ENCODE assay signal across 24 cellular contexts in genomic region chr2:40087434-40087833, GRCh38.
DNase-seq lines count a peak whose midpoint lies in the region; ATAC-seq and TF ChIP-seq lines count a peak whose summit lies in the region.
"Had no signal": no experiment of that assay in that cellular context is flagged by ENCODE, and none has a peak within 500 bp of the region (broad histone marks: within the 10 kb centered on the region; RNA-seq: fewer than 3 reads in every experiment).

No MANE protein-coding gene starts in this region.

- CTCF ChIA-PET in GM10248 (lab: Yijun Ruan, JAX) = interaction anchor here (1.3 kb wide), 1 partner anchor 19 kb away, joined by 3 read pairs; no protein-coding TSS in a partner anchor

- no peaks in the 10 kb centered on the region for H3K9me3 Mint-ChIP-seq in GM23338
- H3K9me3 Mint-ChIP-seq in activated T-helper 1 cell treated with anti-CD3 and anti-CD28 coated beads, Interleukin-12 subunit alpha, Interleukin-12 subunit beta, Interleukin-2, Interleukin-4 antibody, amounts not matched to agents 30 ng/mL and 10 ng/mL and 1 ng/mL, durations not matched to agents 14 hours and 24 hours and 36 hours = no peaks in the 10 kb centered on the region
- H3K9me3 Mint-ChIP-seq: activated naive CD4-positive, alpha-beta T cell treated with anti-CD3 and anti-CD28 coated beads, Interleukin-2, amount 10 ng/mL, durations not matched to agents 7 days and 5 days had no signal

- ATAC-seq in GM23338 (no peak), GM21825 (IDR thresholded peaks at IDR 0.05; ENCODE audit: unreplicated experiment) (no peak), GM21526 (IDR thresholded peaks at IDR 0.05; ENCODE audit: low FRiP score, unreplicated experiment) (no peak)
- ATAC-seq: natural killer cell; stimulated activated naive B cell treated with anti-CD40 and anti-IgM and Interleukin-4, amounts not matched to agents 10 μg/mL and 1 μg/mL and 100 μg/mL, for 72 hours had no signal

- H3K27me3 ChIP-seq in GM23338 (ENCODE audit: insufficient read depth) = no peaks in the 10 kb centered on the region
- no peaks in the 10 kb centered on the region for H3K27me3 ChIP-seq in left ventricle myocardium inferior (ENCODE audit: low read depth)
- H3K27me3 ChIP-seq: cardiac muscle cell had no signal

- no peak for TF ChIP-seq CTCF in GM23338 (conservative IDR thresholded peaks at IDR 0.05; ENCODE audit: low read depth in 2 of 2)
- no peak for TF ChIP-seq CTCF in left ventricle myocardium inferior (IDR thresholded peaks at IDR 0.05; ENCODE audit: borderline replicate concordance)
- no peak for TF ChIP-seq CTCF in GM10248 (IDR thresholded peaks at IDR 0.05; ENCODE audit: control extremely low read depth, extremely low read depth, low read depth, missing control alignments)

- no peak overlapping the region for H3K27ac Mint-ChIP-seq in GM23338
- peak overlapping the region; percentile 38 for H3K27ac Mint-ChIP-seq in activated T-helper 1 cell treated with anti-CD3 and anti-CD28 coated beads, Interleukin-12 subunit alpha, Interleukin-12 subunit beta, Interleukin-2, Interleukin-4 antibody, amounts not matched to agents 30 ng/mL and 10 ng/mL and 1 ng/mL, durations not matched to agents 14 hours and 24 hours and 36 hours
- H3K27ac Mint-ChIP-seq: activated naive CD4-positive, alpha-beta T cell treated with anti-CD3 and anti-CD28 coated beads, Interleukin-2, amount 10 ng/mL, durations not matched to agents 7 days and 5 days; mesothelial cell of epicardium; natural killer cell; stimulated activated naive B cell treated with anti-CD40 and anti-IgM and Interleukin-4, amounts not matched to agents 10 μg/mL and 1 μg/mL and 100 μg/mL, for 72 hours; T-helper 2 cell treated with Interferon-gamma antibody and Interleukin-4, amounts not matched to agents 5 μg/mL and 100 μg/mL, for 36 hours had no signal

- peak overlapping the region; percentile 69; the same call in 1 of the 2 replicates for H2AFZ ChIP-seq in GM23338

- no peaks in the 10 kb centered on the region for H3K4me1 Mint-ChIP-seq in GM23338
- H3K4me1 Mint-ChIP-seq in activated T-helper 1 cell treated with anti-CD3 and anti-CD28 coated beads, Interleukin-12 subunit alpha, Interleukin-12 subunit beta, Interleukin-2, Interleukin-4 antibody, amounts not matched to agents 30 ng/mL and 10 ng/mL and 1 ng/mL, durations not matched to agents 14 hours and 24 hours and 36 hours (ENCODE audit: low read depth) = no peaks in the 10 kb centered on the region
- H3K4me1 Mint-ChIP-seq: activated naive CD4-positive, alpha-beta T cell treated with anti-CD3 and anti-CD28 coated beads, Interleukin-2, amount 10 ng/mL, durations not matched to agents 7 days and 5 days; natural killer cell had no signal

- H3K9me2 ChIP-seq in GM23338 (ENCODE audit: insufficient read depth) = peaks cover 5% of the 10 kb centered on the region

- DNase-seq in AG08395 (ENCODE audit: low spot score) (peak; percentile 31), GM23338 (ENCODE audit: low spot score) (no peak), left ventricle myocardium inferior (no peak), GM10248 (ENCODE audit: extremely low spot score) (no peak), NCI-H1436 treated with DMSO at 0.1 percent for 48 hours (lab: John Stamatoyannopoulos, UW) (no peak)
- no peak for DNase-seq in activated T-helper 1 cell treated with anti-CD3 and anti-CD28 coated beads, Interleukin-12 subunit alpha, Interleukin-12 subunit beta, Interleukin-2, Interleukin-4 antibody, amounts not matched to agents 30 ng/mL and 10 ng/mL and 1 ng/mL, durations not matched to agents 14 hours and 24 hours and 36 hours (ENCODE audit: low spot score)
- DNase-seq: activated CD4-positive, alpha-beta T cell treated with anti-CD3 and anti-CD28 coated beads, Interleukin-2, amount 50 U/mL, for 1 hour; activated naive CD4-positive, alpha-beta T cell treated with anti-CD3 and anti-CD28 coated beads, Interleukin-2, amount 10 ng/mL, durations not matched to agents 7 days and 5 days; amygdala; EL; head of caudate nucleus; natural killer cell; NCI-H1694; stimulated activated CD4-positive, alpha-beta T cell treated with anti-CD3 and anti-CD28 coated beads, Interleukin-4, amount 100 ng/mL, for 1 hour; stimulated activated naive B cell treated with anti-CD40 and anti-IgM and Interleukin-4, amounts not matched to agents 10 μg/mL and 1 μg/mL and 100 μg/mL, for 72 hours had no signal

- no peaks in the 10 kb centered on the region; the same call in 2 of the 3 replicates for H3K36me3 Mint-ChIP-seq in GM23338 (ENCODE audit: low read depth)
- no peaks in the 10 kb centered on the region for H3K36me3 Mint-ChIP-seq in activated T-helper 1 cell treated with anti-CD3 and anti-CD28 coated beads, Interleukin-12 subunit alpha, Interleukin-12 subunit beta, Interleukin-2, Interleukin-4 antibody, amounts not matched to agents 30 ng/mL and 10 ng/mL and 1 ng/mL, durations not matched to agents 14 hours and 24 hours and 36 hours (ENCODE audit: low read depth)
- H3K36me3 Mint-ChIP-seq: activated naive CD4-positive, alpha-beta T cell treated with anti-CD3 and anti-CD28 coated beads, Interleukin-2, amount 10 ng/mL, durations not matched to agents 7 days and 5 days; natural killer cell; stimulated activated naive B cell treated with anti-CD40 and anti-IgM and Interleukin-4, amounts not matched to agents 10 μg/mL and 1 μg/mL and 100 μg/mL, for 72 hours had no signal

- no peaks in the 10 kb centered on the region for H3K36me3 ChIP-seq in GM23338 (ENCODE audit: insufficient read depth)
- no peaks in the 10 kb centered on the region for H3K36me3 ChIP-seq in left ventricle myocardium inferior
- H3K36me3 ChIP-seq: cardiac muscle cell, pancreas, thoracic aorta had no signal

- no peak overlapping the region for H3K4me3 ChIP-seq in GM23338
- H3K4me3 ChIP-seq in left ventricle myocardium inferior = no peak overlapping the region
- H3K4me3 ChIP-seq: cardiac muscle cell, pancreas, thoracic aorta had no signal

- H3F3A ChIP-seq in GM23338 (replicated peaks; ENCODE audit: low read depth) = no peaks in the 10 kb centered on the region

- H3K79me2 ChIP-seq in GM23338 (replicated peaks; ENCODE audit: insufficient read depth) = no peaks in the 10 kb centered on the region

- no peak overlapping the region for H3K4me3 Mint-ChIP-seq in GM23338
- no peak overlapping the region for H3K4me3 Mint-ChIP-seq in activated T-helper 1 cell treated with anti-CD3 and anti-CD28 coated beads, Interleukin-12 subunit alpha, Interleukin-12 subunit beta, Interleukin-2, Interleukin-4 antibody, amounts not matched to agents 30 ng/mL and 10 ng/mL and 1 ng/mL, durations not matched to agents 14 hours and 24 hours and 36 hours
- H3K4me3 Mint-ChIP-seq: activated naive CD4-positive, alpha-beta T cell treated with anti-CD3 and anti-CD28 coated beads, Interleukin-2, amount 10 ng/mL, durations not matched to agents 7 days and 5 days; mesothelial cell of epicardium; natural killer cell; stimulated activated naive B cell treated with anti-CD40 and anti-IgM and Interleukin-4, amounts not matched to agents 10 μg/mL and 1 μg/mL and 100 μg/mL, for 72 hours; T-helper 2 cell treated with Interferon-gamma antibody and Interleukin-4, amounts not matched to agents 5 μg/mL and 100 μg/mL, for 36 hours had no signal

- POLR2A ChIA-PET in GM10248 (lab: Yijun Ruan, JAX) = no interaction called here

- H3K4me1 ChIP-seq in GM23338 (ENCODE audit: insufficient read depth) (no peaks in the 10 kb centered on the region), left ventricle myocardium inferior (peaks cover 18% of the 10 kb centered on the region)
- H3K4me1 ChIP-seq: pancreas had no signal

- no peaks in the 10 kb centered on the region for H4K20me1 ChIP-seq in GM23338 (replicated peaks; ENCODE audit: insufficient read depth)

- intact Hi-C loops in activated T-helper 1 cell treated with anti-CD3 and anti-CD28 coated beads, Interleukin-12 subunit alpha, Interleukin-12 subunit beta, Interleukin-2, Interleukin-4 antibody, amounts not matched to agents 30 ng/mL and 10 ng/mL and 1 ng/mL, durations not matched to agents 14 hours and 24 hours and 36 hours (cut with micrococcal nuclease) = no loop called here
- intact Hi-C loops in left ventricle myocardium inferior (cut with micrococcal nuclease) = no loop called here

- H3K27ac ChIP-seq in GM23338 (ENCODE audit: low read depth) (no peak overlapping the region), left ventricle myocardium inferior (replicated peaks) (peak overlapping the region; percentile 30)
- H3K27ac ChIP-seq: C4-2B, cardiac muscle cell, pancreas, thoracic aorta, VCaP had no signal

- peaks cover 7% of the 10 kb centered on the region for H3K9me3 ChIP-seq in left ventricle myocardium inferior (replicated peaks)
- H3K9me3 ChIP-seq: pancreas, thoracic aorta had no signal

- H3K27me3 Mint-ChIP-seq in GM23338 (ENCODE audit: insufficient read depth, low read depth, poor library complexity) = peaks cover 2% of the 10 kb centered on the region
- H3K27me3 Mint-ChIP-seq in activated T-helper 1 cell treated with anti-CD3 and anti-CD28 coated beads, Interleukin-12 subunit alpha, Interleukin-12 subunit beta, Interleukin-2, Interleukin-4 antibody, amounts not matched to agents 30 ng/mL and 10 ng/mL and 1 ng/mL, durations not matched to agents 14 hours and 24 hours and 36 hours (ENCODE audit: insufficient read depth) = no peaks in the 10 kb centered on the region
- H3K27me3 Mint-ChIP-seq: activated naive CD4-positive, alpha-beta T cell treated with anti-CD3 and anti-CD28 coated beads, Interleukin-2, amount 10 ng/mL, durations not matched to agents 7 days and 5 days; stimulated activated naive B cell treated with anti-CD40 and anti-IgM and Interleukin-4, amounts not matched to agents 10 μg/mL and 1 μg/mL and 100 μg/mL, for 72 hours had no signal

- H3K4me2 ChIP-seq in GM23338 = no peak overlapping the region

TF ChIP-seq in GM23338, 12 proteins besides CTCF, POLR2A, EP300 and RAD21:
- no peak for TF ChIP-seq ZNF331 (CRISPR knock-in tag; IDR thresholded peaks at IDR 0.05; ENCODE audit: low read depth)
TF ChIP-seq in GM23338: peak in this region for 0.
